1 cellular context compared by ENCODE assay signal in the genomic region with DNA sequence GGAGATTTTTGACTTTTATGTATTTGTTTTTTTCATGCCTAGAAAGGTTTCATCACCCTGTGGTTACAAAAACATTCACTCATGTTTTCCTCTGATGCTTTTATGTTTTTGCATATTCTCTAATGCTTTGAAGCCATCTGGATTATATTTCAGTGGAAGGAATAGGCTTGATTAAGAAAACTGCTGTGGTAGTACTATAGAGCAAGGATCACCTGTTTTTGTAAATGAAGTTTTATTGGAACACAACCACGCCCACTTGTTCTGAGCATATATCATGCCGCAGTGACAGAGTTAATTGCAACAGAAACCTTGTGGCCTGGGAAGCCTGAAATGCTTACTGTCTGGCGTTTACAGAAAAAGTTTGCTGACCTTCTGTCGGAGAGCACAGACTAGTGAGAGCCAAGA.
TF ChIP-seq lines count a peak whose summit lies in the region.

No MANE protein-coding gene starts in this region.

TF ChIP-seq in K562, 482 proteins besides CTCF, POLR2A, EP300 and RAD21 (continued from another document):
- TF ChIP-seq, protein P1, sequence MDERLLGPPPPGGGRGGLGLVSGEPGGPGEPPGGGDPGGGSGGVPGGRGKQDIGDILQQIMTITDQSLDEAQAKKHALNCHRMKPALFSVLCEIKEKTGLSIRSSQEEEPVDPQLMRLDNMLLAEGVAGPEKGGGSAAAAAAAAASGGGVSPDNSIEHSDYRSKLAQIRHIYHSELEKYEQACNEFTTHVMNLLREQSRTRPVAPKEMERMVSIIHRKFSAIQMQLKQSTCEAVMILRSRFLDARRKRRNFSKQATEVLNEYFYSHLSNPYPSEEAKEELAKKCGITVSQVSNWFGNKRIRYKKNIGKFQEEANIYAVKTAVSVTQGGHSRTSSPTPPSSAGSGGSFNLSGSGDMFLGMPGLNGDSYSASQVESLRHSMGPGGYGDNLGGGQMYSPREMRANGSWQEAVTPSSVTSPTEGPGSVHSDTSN (CRISPR knock-in tag; IDR thresholded peaks at IDR 0.05; ENCODE audit: low read depth): no peak
- TF ChIP-seq, protein P1 (tag; conservative IDR thresholded peaks at IDR 0.05; ENCODE audit: low read depth): peak; percentile 85
- TF ChIP-seq CEBPG (CRISPR knock-in tag; IDR thresholded peaks at IDR 0.05) (no peak), CEBPG (tag; conservative IDR thresholded peaks at IDR 0.05 in 1 of 2, IDR thresholded peaks at IDR 0.05 in 1 of 2) (0 out of 4 replicates have a peak, but pooled peaks of 1 of the 2 experiments have one; percentile 27), PATZ1 (CRISPR knock-in tag; IDR thresholded peaks at IDR 0.05; ENCODE audit: borderline replicate concordance) (no peak), ZNF696 (CRISPR knock-in tag; conservative IDR thresholded peaks at IDR 0.05) (no peak), E4F1 (CRISPR knock-in tag; IDR thresholded peaks at IDR 0.05; ENCODE audit: borderline replicate concordance) (no peak)
